7 cellular contexts compared by ENCODE assay signal in the genomic region with DNA sequence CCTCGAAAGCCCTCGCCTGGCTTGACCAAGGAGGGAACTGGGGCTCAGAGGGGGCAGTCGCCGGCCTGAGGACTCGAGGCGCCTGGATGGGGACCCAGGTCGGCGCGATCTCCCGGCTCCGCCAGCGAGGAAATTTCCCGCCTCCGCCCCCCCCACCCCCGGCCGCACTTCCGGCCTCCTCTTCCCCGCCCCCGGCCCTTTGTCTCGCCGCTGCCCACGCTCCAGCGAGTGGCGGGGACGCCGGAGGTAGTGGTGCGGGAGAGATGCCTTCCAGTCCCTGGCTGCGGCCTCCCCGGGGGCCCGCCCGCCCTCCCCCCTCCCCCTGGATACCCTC. TPM values are rescaled to one million over a fixed set of nuclear protein-coding genes. Genes with fewer than 3 reads are reported as not detected.
DNase-seq lines count a peak whose midpoint lies in the region; ATAC-seq and TF ChIP-seq lines count a peak whose summit lies in the region.

No MANE protein-coding gene starts in this region.

- TF ChIP-seq RAD21 in liver (IDR thresholded peaks at IDR 0.05) = no peak

- H3K9ac ChIP-seq in liver (ENCODE audit: low read depth in 1 of 2, low read length in 2 of 2) = no peak overlapping the region

- peaks cover 13% of the 10 kb centered on the region for H3K4me1 Mint-ChIP-seq in activated T-helper 2 cell treated with anti-CD3 and anti-CD28 coated beads, Interferon-gamma antibody, Interleukin-2, Interleukin-4, amounts not matched to agents 10 μg/mL and 5 μg/mL and 100 μg/mL, durations not matched to agents 14 hours and 24 hours and 36 hours (ENCODE audit: low read depth)

- peak; percentile 6 for ATAC-seq in GM18498 (IDR thresholded peaks at IDR 0.05; ENCODE audit: unreplicated experiment)
- peak; percentile 22 for ATAC-seq in HG02884 (IDR thresholded peaks at IDR 0.05; ENCODE audit: unreplicated experiment)

- peaks cover 35% of the 10 kb centered on the region for H3K27me3 Mint-ChIP-seq in activated T-helper 2 cell treated with anti-CD3 and anti-CD28 coated beads, Interferon-gamma antibody, Interleukin-2, Interleukin-4, amounts not matched to agents 10 μg/mL and 5 μg/mL and 100 μg/mL, durations not matched to agents 14 hours and 24 hours and 36 hours (ENCODE audit: low read depth)

- 4% methylated on average over 31 of the region's 31 CpGs for WGBS in liver

- H3K27me3 ChIP-seq in liver (ENCODE audit: control insufficient read depth in 4 of 4, insufficient read depth in 4 of 4, low read length in 3 of 4) = no peaks in the 10 kb centered on the region

- no peak for TF ChIP-seq CTCF in liver (IDR thresholded peaks at IDR 0.05; ENCODE audit: low read depth, low read length, missing input control)

- H3K36me3 ChIP-seq in liver (ENCODE audit: control insufficient read depth in 4 of 4, insufficient read depth in 3 of 4, low read depth in 1 of 4, low read length in 3 of 4) = no peaks in the 10 kb centered on the region

- H3K9me3 Mint-ChIP-seq in activated T-helper 2 cell treated with anti-CD3 and anti-CD28 coated beads, Interferon-gamma antibody, Interleukin-2, Interleukin-4, amounts not matched to agents 10 μg/mL and 5 μg/mL and 100 μg/mL, durations not matched to agents 14 hours and 24 hours and 36 hours = no peaks in the 10 kb centered on the region

- H3K27ac Mint-ChIP-seq in activated T-helper 2 cell treated with anti-CD3 and anti-CD28 coated beads, Interferon-gamma antibody, Interleukin-2, Interleukin-4, amounts not matched to agents 10 μg/mL and 5 μg/mL and 100 μg/mL, durations not matched to agents 14 hours and 24 hours and 36 hours = no peak overlapping the region

- H3K4me3 Mint-ChIP-seq in activated T-helper 2 cell treated with anti-CD3 and anti-CD28 coated beads, Interferon-gamma antibody, Interleukin-2, Interleukin-4, amounts not matched to agents 10 μg/mL and 5 μg/mL and 100 μg/mL, durations not matched to agents 14 hours and 24 hours and 36 hours (ENCODE audit: low read depth) = peak overlapping the region; percentile 67

- intact Hi-C loops in activated T-helper 2 cell treated with anti-CD3 and anti-CD28 coated beads, Interferon-gamma antibody, Interleukin-2, Interleukin-4, amounts not matched to agents 10 μg/mL and 5 μg/mL and 100 μg/mL, durations not matched to agents 14 hours and 24 hours and 36 hours (cut with micrococcal nuclease) = loop anchor here (5.0 kb wide), 2 partner anchors 37 to 68 kb away; partner anchors contain the start of gene TSPAN17

- peaks cover 0 to 9% (median 4%) of the 10 kb centered on the region in 4 donors for H3K4me1 ChIP-seq in liver (ENCODE audit: control insufficient read depth in 4 of 4, insufficient read depth in 4 of 4, low read length in 3 of 4)

- H3K4me3 ChIP-seq in liver (ENCODE audit: low read depth in 1 of 3, low read length in 3 of 3) = peak overlapping the region in 2 of 3 donors; percentile 47 to 71

- no peaks in the 10 kb centered on the region for H3K9me3 ChIP-seq in liver (ENCODE audit: control insufficient read depth in 4 of 4, low read length in 3 of 4)

- H3K27ac ChIP-seq in liver (ENCODE audit: low read depth in 1 of 2, low read length in 2 of 2) = no peak overlapping the region

- DNase-seq in activated T-helper 2 cell treated with anti-CD3 and anti-CD28 coated beads, Interferon-gamma antibody, Interleukin-2, Interleukin-4, amounts not matched to agents 10 μg/mL and 5 μg/mL and 100 μg/mL, durations not matched to agents 14 hours and 24 hours and 36 hours (ENCODE audit: low spot score) = no peak
- DNase-seq in NOMO-1 (lab: John Stamatoyannopoulos, UW; ENCODE audit: unreplicated experiment in 2 of 2) (no peak), AG20443 (ENCODE audit: low spot score) (no peak), NCI-H510A (lab: John Stamatoyannopoulos, UW) (no peak)

- H3K36me3 Mint-ChIP-seq in activated T-helper 2 cell treated with anti-CD3 and anti-CD28 coated beads, Interferon-gamma antibody, Interleukin-2, Interleukin-4, amounts not matched to agents 10 μg/mL and 5 μg/mL and 100 μg/mL, durations not matched to agents 14 hours and 24 hours and 36 hours (ENCODE audit: low read depth) = no peaks in the 10 kb centered on the region

TF ChIP-seq in liver, 16 proteins besides CTCF, POLR2A, EP300 and RAD21:
- TF ChIP-seq, protein P1, sequence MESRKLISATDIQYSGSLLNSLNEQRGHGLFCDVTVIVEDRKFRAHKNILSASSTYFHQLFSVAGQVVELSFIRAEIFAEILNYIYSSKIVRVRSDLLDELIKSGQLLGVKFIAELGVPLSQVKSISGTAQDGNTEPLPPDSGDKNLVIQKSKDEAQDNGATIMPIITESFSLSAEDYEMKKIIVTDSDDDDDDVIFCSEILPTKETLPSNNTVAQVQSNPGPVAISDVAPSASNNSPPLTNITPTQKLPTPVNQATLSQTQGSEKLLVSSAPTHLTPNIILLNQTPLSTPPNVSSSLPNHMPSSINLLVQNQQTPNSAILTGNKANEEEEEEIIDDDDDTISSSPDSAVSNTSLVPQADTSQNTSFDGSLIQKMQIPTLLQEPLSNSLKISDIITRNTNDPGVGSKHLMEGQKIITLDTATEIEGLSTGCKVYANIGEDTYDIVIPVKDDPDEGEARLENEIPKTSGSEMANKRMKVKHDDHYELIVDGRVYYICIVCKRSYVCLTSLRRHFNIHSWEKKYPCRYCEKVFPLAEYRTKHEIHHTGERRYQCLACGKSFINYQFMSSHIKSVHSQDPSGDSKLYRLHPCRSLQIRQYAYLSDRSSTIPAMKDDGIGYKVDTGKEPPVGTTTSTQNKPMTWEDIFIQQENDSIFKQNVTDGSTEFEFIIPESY (IDR thresholded peaks at IDR 0.05) = no peak
- TF ChIP-seq JUND (IDR thresholded peaks at IDR 0.05) = no peak
- TF ChIP-seq SP1 (IDR thresholded peaks at IDR 0.05) = no peak
- no peak for TF ChIP-seq RXRA (IDR thresholded peaks at IDR 0.05)
- no peak for TF ChIP-seq TAF1 (conservative IDR thresholded peaks at IDR 0.05)
- TF ChIP-seq FOXA2 (IDR thresholded peaks at IDR 0.05) = no peak
- TF ChIP-seq HNF4G (IDR thresholded peaks at IDR 0.05) = no peak
- TF ChIP-seq YY1 (IDR thresholded peaks at IDR 0.05) = no peak
- TF ChIP-seq GABPA (IDR thresholded peaks at IDR 0.05 in 1 of 2, conservative IDR thresholded peaks at IDR 0.05 in 1 of 2) = no peak
- no peak for TF ChIP-seq FOXA1 (IDR thresholded peaks at IDR 0.05)
- no peak for TF ChIP-seq EGR1 (IDR thresholded peaks at IDR 0.05; ENCODE audit: low read depth in 2 of 2)
- TF ChIP-seq HNF4A (conservative IDR thresholded peaks at IDR 0.05) = no peak
- TF ChIP-seq, protein P2, sequence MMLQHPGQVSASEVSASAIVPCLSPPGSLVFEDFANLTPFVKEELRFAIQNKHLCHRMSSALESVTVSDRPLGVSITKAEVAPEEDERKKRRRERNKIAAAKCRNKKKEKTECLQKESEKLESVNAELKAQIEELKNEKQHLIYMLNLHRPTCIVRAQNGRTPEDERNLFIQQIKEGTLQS (IDR thresholded peaks at IDR 0.05) = no peak

RNA-seq across cellular contexts. Expression of gene GPRIN1, which starts 0.4 kb away (rescaled TPM):
- 3.0 and 3.6 TPM in 2 replicates for total RNA-seq in activated T-helper 2 cell treated with anti-CD3 and anti-CD28 coated beads, Interferon-gamma antibody, Interleukin-2, Interleukin-4, amounts not matched to agents 10 μg/mL and 5 μg/mL and 100 μg/mL, durations not matched to agents 14 hours and 24 hours and 36 hours
- total RNA-seq in liver = under 1 TPM; 0.23 to 0.50 TPM
- polyA plus RNA-seq in liver = under 1 TPM in 1 of 2 donors, not detected in 1; 0.30 TPM

RNA-seq across cellular contexts. Expression of gene SNCB, which starts 19.9 kb away (rescaled TPM):
- not detected in 2 replicates for total RNA-seq in activated T-helper 2 cell treated with anti-CD3 and anti-CD28 coated beads, Interferon-gamma antibody, Interleukin-2, Interleukin-4, amounts not matched to agents 10 μg/mL and 5 μg/mL and 100 μg/mL, durations not matched to agents 14 hours and 24 hours and 36 hours
- total RNA-seq in liver = not detected
- polyA plus RNA-seq in liver = not detected

RNA-seq across cellular contexts. Expression of gene EIF4E1B, which starts 20.1 kb away (rescaled TPM):
- not detected in 2 replicates for total RNA-seq in activated T-helper 2 cell treated with anti-CD3 and anti-CD28 coated beads, Interferon-gamma antibody, Interleukin-2, Interleukin-4, amounts not matched to agents 10 μg/mL and 5 μg/mL and 100 μg/mL, durations not matched to agents 14 hours and 24 hours and 36 hours
- not detected for total RNA-seq in liver
- polyA plus RNA-seq in liver = not detected

RNA-seq across cellular contexts. Expression of gene TSPAN17, which starts 36.9 kb away (rescaled TPM):
- total RNA-seq in activated T-helper 2 cell treated with anti-CD3 and anti-CD28 coated beads, Interferon-gamma antibody, Interleukin-2, Interleukin-4, amounts not matched to agents 10 μg/mL and 5 μg/mL and 100 μg/mL, durations not matched to agents 14 hours and 24 hours and 36 hours = 32.7 and 33.9 TPM in 2 replicates
- 10 to 100 TPM; 15.9 to 43.4 TPM for total RNA-seq in liver
- 10 to 100 TPM in 1 of 2 donors, 1 to 10 TPM in 1; 5.7 to 16.4 TPM for polyA plus RNA-seq in liver
